Comparison of ENCODE assay signal across 8 cellular contexts in genomic region chr17:56978441-56979090, GRCh38. TPM values are rescaled to one million over a fixed set of nuclear protein-coding genes. Genes with fewer than 3 reads are reported as not detected.
DNase-seq lines count a peak whose midpoint lies in the region; ATAC-seq lines count a peak whose summit lies in the region.

No MANE protein-coding gene starts in this region.

- H3K4me3 Mint-ChIP-seq in activated CD4-positive, alpha-beta memory T cell treated with anti-CD3 and anti-CD28 coated beads for 36 hours: peak overlapping the region; percentile 94

- peak in 2 of 3 experiments; percentile 21 to 57 for DNase-seq in NCI-H1417 (lab: John Stamatoyannopoulos, UW)
- no peak for DNase-seq in NCI-H1417 treated with DMSO at 0.1 percent for 48 hours (lab: John Stamatoyannopoulos, UW)
- no peak for DNase-seq in activated CD4-positive, alpha-beta memory T cell treated with anti-CD3 and anti-CD28 coated beads for 36 hours
- no peak for DNase-seq in Right ventricle myocardium inferior (ENCODE audit: missing footprints)
- DNase-seq in Ammon's horn (ENCODE audit: low spot score): no peak

- peaks cover 18% of the 10 kb centered on the region for H3K4me1 Mint-ChIP-seq in activated CD4-positive, alpha-beta memory T cell treated with anti-CD3 and anti-CD28 coated beads for 36 hours (ENCODE audit: low read depth)

- no peak overlapping the region for H3K27ac ChIP-seq in rectal smooth muscle tissue (ENCODE audit: low read depth, low read length)

- H3K4me1 ChIP-seq in rectal smooth muscle tissue (ENCODE audit: control insufficient read depth, insufficient read depth, low read length): peaks cover 8% of the 10 kb centered on the region

- POLR2A ChIA-PET in activated CD4-positive, alpha-beta memory T cell treated with anti-CD3 and anti-CD28 coated beads for 36 hours (lab: Charles Lee): interaction anchor here (0.6 to 1.5 kb wide), 5 partner anchors 10 to 145 kb away, joined by 3 to 6 read pairs (median 3); partner anchors contain the start of genes AKAP1, C17orf67 and DGKE

- no peaks in the 10 kb centered on the region for H3K27me3 Mint-ChIP-seq in activated CD4-positive, alpha-beta memory T cell treated with anti-CD3 and anti-CD28 coated beads for 36 hours

- H3K27ac Mint-ChIP-seq in activated CD4-positive, alpha-beta memory T cell treated with anti-CD3 and anti-CD28 coated beads for 36 hours: peak overlapping the region; percentile 77

- H3K36me3 Mint-ChIP-seq in activated CD4-positive, alpha-beta memory T cell treated with anti-CD3 and anti-CD28 coated beads for 36 hours: peaks cover 2% of the 10 kb centered on the region

- H3K4me3 ChIP-seq in rectal smooth muscle tissue (ENCODE audit: low read length): peak overlapping the region; percentile 86

- H3K9me3 Mint-ChIP-seq in activated CD4-positive, alpha-beta memory T cell treated with anti-CD3 and anti-CD28 coated beads for 36 hours: no peaks in the 10 kb centered on the region

- H3K9ac ChIP-seq in rectal smooth muscle tissue (ENCODE audit: low read length): peak overlapping the region; percentile 45

- no peaks in the 10 kb centered on the region for H3K36me3 ChIP-seq in rectal smooth muscle tissue (ENCODE audit: control insufficient read depth, insufficient read depth, low read length)

- intact Hi-C loops in activated CD4-positive, alpha-beta memory T cell treated with anti-CD3 and anti-CD28 coated beads for 36 hours (cut with micrococcal nuclease): loop anchor here (1.0 to 5.0 kb wide), 3 partner anchors 17 to 107 kb away; partner anchors contain the start of genes AKAP1 and COIL
- intact Hi-C loops in Right ventricle myocardium inferior (cut with DNase I): no loop called here

- ATAC-seq in HG03457 (IDR thresholded peaks at IDR 0.05; ENCODE audit: unreplicated experiment) (peak; percentile 36), Right ventricle myocardium inferior (peak; percentile 35), GM21825 (IDR thresholded peaks at IDR 0.05; ENCODE audit: unreplicated experiment) (no peak)

- CTCF ChIA-PET in activated CD4-positive, alpha-beta memory T cell treated with anti-CD3 and anti-CD28 coated beads for 36 hours (lab: Charles Lee): interaction anchor here (0.7 to 2.1 kb wide), 6 partner anchors 14 to 519 kb away, joined by 3 to 8 read pairs (median 5); no protein-coding TSS in a partner anchor

- no peaks in the 10 kb centered on the region for H3K27me3 ChIP-seq in rectal smooth muscle tissue (ENCODE audit: control insufficient read depth, insufficient read depth, low read length)

RNA-seq across cellular contexts. Expression of gene SCPEP1, which starts 0.6 kb away (rescaled TPM):
- 10 to 100 TPM; 17.9 to 24.9 TPM for total RNA-seq in activated CD4-positive, alpha-beta memory T cell treated with anti-CD3 and anti-CD28 coated beads for 36 hours
- total RNA-seq in Right ventricle myocardium inferior: 93.8 TPM

RNA-seq across cellular contexts. Expression of gene COIL, which starts 17.7 kb away (rescaled TPM):
- 10 to 100 TPM; 16.9 TPM for total RNA-seq in activated CD4-positive, alpha-beta memory T cell treated with anti-CD3 and anti-CD28 coated beads for 36 hours
- total RNA-seq in Right ventricle myocardium inferior: 8.7 TPM

Comparison
In these comparisons a context has a peak if more than half of its experiments do, and no peak if none do; other contexts are left out.
1. DNase-seq: peak in NCI-H1417 (2 of 3); none in NCI-H1417 treated with DMSO at 0.1 percent for 48 hours (single experiment), activated CD4-positive, alpha-beta memory T cell treated with anti-CD3 and anti-CD28 coated beads for 36 hours (single experiment), Right ventricle myocardium inferior (single experiment) and Ammon's horn (single experiment).